Comparison of ENCODE assay signal across 2 cellular contexts in the genomic region with DNA sequence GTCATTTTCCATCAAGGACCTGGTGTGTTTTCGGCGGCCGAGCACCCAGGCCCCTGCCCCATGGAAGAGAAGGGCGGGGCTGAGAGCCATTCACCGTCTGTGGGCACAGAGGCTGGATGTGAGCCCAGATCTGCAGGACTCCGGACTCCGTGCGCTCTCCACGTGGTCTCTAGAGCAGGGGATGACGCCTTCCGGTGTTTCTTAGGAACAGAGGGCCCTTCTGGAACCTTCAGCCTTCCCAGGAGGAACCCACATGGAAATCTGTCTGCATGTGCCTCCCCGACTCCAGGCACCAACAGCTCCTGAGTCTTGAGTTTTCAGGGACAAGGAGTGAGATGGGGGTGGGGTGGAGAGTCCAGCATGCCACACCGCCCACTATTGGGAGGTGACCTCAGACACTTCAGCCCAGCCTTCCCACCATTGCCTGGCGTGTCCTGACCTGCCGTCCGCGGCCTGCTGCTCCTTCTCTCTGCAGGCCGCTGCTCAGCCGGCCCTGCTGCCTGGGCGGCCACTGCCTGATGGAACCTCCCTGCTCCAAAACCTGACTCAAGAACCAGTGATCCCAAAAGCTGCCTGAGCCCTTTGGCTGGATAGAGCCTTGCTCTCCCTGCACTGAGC.
TF ChIP-seq lines count a peak whose summit lies in the region.

No MANE protein-coding gene starts in this region.

TF ChIP-seq in SK-N-SH, 30 proteins besides CTCF, POLR2A, EP300 and RAD21 (continued from another document):
- TF ChIP-seq RCOR1 (IDR thresholded peaks at IDR 0.05; ENCODE audit: low read length) (no peak), CHD2 (IDR thresholded peaks at IDR 0.05; ENCODE audit: low read length, partially characterized antibody) (no peak), TAF1 (IDR thresholded peaks at IDR 0.05; ENCODE audit: borderline replicate concordance, low read depth, low read length) (no peak), RXRA (IDR thresholded peaks at IDR 0.05; ENCODE audit: borderline replicate concordance, low read depth) (no peak), FOSL2 (IDR thresholded peaks at IDR 0.05; ENCODE audit: borderline replicate concordance, low read depth) (no peak), JUND (IDR thresholded peaks at IDR 0.05) (no peak)
- TF ChIP-seq, protein P1, sequence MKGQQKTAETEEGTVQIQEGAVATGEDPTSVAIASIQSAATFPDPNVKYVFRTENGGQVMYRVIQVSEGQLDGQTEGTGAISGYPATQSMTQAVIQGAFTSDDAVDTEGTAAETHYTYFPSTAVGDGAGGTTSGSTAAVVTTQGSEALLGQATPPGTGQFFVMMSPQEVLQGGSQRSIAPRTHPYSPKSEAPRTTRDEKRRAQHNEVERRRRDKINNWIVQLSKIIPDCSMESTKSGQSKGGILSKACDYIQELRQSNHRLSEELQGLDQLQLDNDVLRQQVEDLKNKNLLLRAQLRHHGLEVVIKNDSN (IDR thresholded peaks at IDR 0.05; ENCODE audit: borderline replicate concordance, low read depth): no peak

TF ChIP-seq in SK-N-SH treated with all-trans-retinoic acid at 6 μM for 48 hours, 23 proteins besides CTCF, POLR2A, EP300 and RAD21 (continued from another document):
- TF ChIP-seq, protein P2, sequence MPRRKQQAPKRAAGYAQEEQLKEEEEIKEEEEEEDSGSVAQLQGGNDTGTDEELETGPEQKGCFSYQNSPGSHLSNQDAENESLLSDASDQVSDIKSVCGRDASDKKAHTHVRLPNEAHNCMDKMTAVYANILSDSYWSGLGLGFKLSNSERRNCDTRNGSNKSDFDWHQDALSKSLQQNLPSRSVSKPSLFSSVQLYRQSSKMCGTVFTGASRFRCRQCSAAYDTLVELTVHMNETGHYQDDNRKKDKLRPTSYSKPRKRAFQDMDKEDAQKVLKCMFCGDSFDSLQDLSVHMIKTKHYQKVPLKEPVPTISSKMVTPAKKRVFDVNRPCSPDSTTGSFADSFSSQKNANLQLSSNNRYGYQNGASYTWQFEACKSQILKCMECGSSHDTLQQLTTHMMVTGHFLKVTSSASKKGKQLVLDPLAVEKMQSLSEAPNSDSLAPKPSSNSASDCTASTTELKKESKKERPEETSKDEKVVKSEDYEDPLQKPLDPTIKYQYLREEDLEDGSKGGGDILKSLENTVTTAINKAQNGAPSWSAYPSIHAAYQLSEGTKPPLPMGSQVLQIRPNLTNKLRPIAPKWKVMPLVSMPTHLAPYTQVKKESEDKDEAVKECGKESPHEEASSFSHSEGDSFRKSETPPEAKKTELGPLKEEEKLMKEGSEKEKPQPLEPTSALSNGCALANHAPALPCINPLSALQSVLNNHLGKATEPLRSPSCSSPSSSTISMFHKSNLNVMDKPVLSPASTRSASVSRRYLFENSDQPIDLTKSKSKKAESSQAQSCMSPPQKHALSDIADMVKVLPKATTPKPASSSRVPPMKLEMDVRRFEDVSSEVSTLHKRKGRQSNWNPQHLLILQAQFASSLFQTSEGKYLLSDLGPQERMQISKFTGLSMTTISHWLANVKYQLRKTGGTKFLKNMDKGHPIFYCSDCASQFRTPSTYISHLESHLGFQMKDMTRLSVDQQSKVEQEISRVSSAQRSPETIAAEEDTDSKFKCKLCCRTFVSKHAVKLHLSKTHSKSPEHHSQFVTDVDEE (CRISPR knock-in tag; IDR thresholded peaks at IDR 0.05): no peak
- no peak for TF ChIP-seq ZNF8 (CRISPR knock-in tag; IDR thresholded peaks at IDR 0.05)
- TF ChIP-seq ZFP30 (CRISPR knock-in tag; IDR thresholded peaks at IDR 0.05): no peak
- TF ChIP-seq ARNTL (CRISPR knock-in tag; IDR thresholded peaks at IDR 0.05; ENCODE audit: borderline replicate concordance, low read depth): no peak
- TF ChIP-seq, protein P3, sequence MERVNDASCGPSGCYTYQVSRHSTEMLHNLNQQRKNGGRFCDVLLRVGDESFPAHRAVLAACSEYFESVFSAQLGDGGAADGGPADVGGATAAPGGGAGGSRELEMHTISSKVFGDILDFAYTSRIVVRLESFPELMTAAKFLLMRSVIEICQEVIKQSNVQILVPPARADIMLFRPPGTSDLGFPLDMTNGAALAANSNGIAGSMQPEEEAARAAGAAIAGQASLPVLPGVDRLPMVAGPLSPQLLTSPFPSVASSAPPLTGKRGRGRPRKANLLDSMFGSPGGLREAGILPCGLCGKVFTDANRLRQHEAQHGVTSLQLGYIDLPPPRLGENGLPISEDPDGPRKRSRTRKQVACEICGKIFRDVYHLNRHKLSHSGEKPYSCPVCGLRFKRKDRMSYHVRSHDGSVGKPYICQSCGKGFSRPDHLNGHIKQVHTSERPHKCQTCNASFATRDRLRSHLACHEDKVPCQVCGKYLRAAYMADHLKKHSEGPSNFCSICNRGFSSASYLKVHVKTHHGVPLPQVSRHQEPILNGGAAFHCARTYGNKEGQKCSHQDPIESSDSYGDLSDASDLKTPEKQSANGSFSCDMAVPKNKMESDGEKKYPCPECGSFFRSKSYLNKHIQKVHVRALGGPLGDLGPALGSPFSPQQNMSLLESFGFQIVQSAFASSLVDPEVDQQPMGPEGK (CRISPR knock-in tag; IDR thresholded peaks at IDR 0.05; ENCODE audit: borderline replicate concordance): no peak
- no peak for TF ChIP-seq CSDC2 (CRISPR knock-in tag; IDR thresholded peaks at IDR 0.05)
